1 cellular context compared by ENCODE assay signal in the genomic region with DNA sequence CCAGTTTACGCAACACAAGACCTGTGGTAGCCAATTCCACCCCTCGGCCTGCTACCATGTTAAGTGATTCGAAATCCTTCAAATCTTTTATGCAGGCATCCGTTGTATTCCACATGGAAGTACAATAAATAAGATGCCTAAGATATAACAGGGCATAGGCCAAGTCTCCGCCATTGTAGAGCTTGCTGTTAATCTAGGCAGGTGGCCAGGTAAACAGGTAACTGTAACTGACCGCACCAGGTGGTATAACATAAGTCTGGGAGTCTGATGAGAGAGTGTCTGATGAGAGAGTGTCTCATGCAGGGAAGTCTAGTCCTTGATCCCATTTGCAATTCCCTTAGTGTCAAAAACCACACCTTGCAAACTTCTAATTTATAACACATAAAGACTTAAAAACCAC.
TF ChIP-seq lines count a peak whose summit lies in the region.

No MANE protein-coding gene starts in this region.

TF ChIP-seq in HepG2, 621 proteins besides CTCF, POLR2A, EP300 and RAD21:
- TF ChIP-seq ZNF142 (CRISPR knock-in tag; IDR thresholded peaks at IDR 0.05), result no peak
- TF ChIP-seq WIZ (CRISPR knock-in tag; IDR thresholded peaks at IDR 0.05), result no peak
- no peak for TF ChIP-seq ATF5 (CRISPR knock-in tag; IDR thresholded peaks at IDR 0.05; ENCODE audit: low read depth)
- TF ChIP-seq MAFF (IDR thresholded peaks at IDR 0.05; ENCODE audit: low read depth, low read length), result no peak
- no peak for TF ChIP-seq ZNF883 (CRISPR knock-in tag; IDR thresholded peaks at IDR 0.05; ENCODE audit: not compliant biosample characterization)
- TF ChIP-seq SP4 (CRISPR knock-in tag; IDR thresholded peaks at IDR 0.05), result no peak
- no peak for TF ChIP-seq SKIL (CRISPR knock-in tag; IDR thresholded peaks at IDR 0.05; ENCODE audit: borderline replicate concordance)
- TF ChIP-seq ZNF280B (CRISPR knock-in tag; IDR thresholded peaks at IDR 0.05; ENCODE audit: borderline replicate concordance), result no peak
- TF ChIP-seq LRRFIP1 (CRISPR knock-in tag; conservative IDR thresholded peaks at IDR 0.05), result no peak
- TF ChIP-seq ZNF768 (CRISPR knock-in tag; IDR thresholded peaks at IDR 0.05), result no peak
- TF ChIP-seq HNF1B (CRISPR knock-in tag; IDR thresholded peaks at IDR 0.05), result no peak
- TF ChIP-seq KLF9 (CRISPR knock-in tag; IDR thresholded peaks at IDR 0.05; ENCODE audit: low read depth), result no peak
- no peak for TF ChIP-seq ZZZ3 (CRISPR knock-in tag; IDR thresholded peaks at IDR 0.05; ENCODE audit: borderline replicate concordance)
- no peak for TF ChIP-seq GMEB2 (CRISPR knock-in tag; IDR thresholded peaks at IDR 0.05; ENCODE audit: low read depth)
- no peak for TF ChIP-seq RBM39 (IDR thresholded peaks at IDR 0.05; ENCODE audit: low read depth, low read length, poor library complexity, severe bottlenecking)
- no peak for TF ChIP-seq BCLAF1 (IDR thresholded peaks at IDR 0.05)
- TF ChIP-seq, protein P1, sequence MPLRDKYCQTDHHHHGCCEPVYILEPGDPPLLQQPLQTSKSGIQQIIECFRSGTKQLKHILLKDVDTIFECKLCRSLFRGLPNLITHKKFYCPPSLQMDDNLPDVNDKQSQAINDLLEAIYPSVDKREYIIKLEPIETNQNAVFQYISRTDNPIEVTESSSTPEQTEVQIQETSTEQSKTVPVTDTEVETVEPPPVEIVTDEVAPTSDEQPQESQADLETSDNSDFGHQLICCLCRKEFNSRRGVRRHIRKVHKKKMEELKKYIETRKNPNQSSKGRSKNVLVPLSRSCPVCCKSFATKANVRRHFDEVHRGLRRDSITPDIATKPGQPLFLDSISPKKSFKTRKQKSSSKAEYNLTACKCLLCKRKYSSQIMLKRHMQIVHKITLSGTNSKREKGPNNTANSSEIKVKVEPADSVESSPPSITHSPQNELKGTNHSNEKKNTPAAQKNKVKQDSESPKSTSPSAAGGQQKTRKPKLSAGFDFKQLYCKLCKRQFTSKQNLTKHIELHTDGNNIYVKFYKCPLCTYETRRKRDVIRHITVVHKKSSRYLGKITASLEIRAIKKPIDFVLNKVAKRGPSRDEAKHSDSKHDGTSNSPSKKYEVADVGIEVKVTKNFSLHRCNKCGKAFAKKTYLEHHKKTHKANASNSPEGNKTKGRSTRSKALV (CRISPR knock-in tag; IDR thresholded peaks at IDR 0.05), result no peak
- no peak for TF ChIP-seq CCDC6 (CRISPR knock-in tag; IDR thresholded peaks at IDR 0.05)
